1 cellular context compared by ENCODE assay signal in the genomic region with DNA sequence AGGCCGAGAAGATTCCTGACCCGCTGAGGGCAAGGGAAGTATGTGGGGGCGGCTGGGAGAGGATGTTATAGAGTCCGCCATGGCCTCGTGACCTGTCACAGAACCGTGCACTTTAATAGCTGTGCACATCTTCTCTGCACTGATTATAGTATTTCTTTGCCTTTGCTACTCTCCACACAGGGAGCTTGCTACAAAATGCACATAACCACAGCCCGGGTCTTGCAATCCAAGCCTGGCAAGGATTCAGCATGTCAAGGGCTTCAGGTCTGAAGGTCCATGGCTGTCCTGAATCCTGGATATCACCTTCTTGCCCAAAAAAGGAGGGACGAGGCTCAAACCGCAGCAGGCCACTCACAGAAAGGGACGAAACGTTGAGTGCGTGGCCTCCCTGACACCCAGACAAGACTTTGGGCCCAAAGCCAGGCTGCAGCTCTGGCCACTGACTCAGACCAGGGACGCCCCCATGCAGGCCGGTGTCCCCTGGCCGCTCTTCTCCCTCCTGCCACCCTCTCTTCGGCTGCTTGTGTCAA.
A peak's percentile ranks its signal among the peaks of the same experiment; 100 is the strongest.
TF ChIP-seq lines count a peak whose summit lies in the region.

No MANE protein-coding gene starts in this region.

TF ChIP-seq in H1, 55 proteins besides CTCF, POLR2A, EP300 and RAD21:
- TF ChIP-seq TAF7 (optimal IDR thresholded peaks at IDR 0.05; ENCODE audit: borderline replicate concordance, low read depth, low read length) = no peak
- peak; percentile 42; the same call in 1 of the 2 replicates for TF ChIP-seq POLR2AphosphoS5 (IDR thresholded peaks at IDR 0.05; ENCODE audit: low read depth, low read length)
